Comparison of ENCODE assay signal across 10 cellular contexts in the genomic region with DNA sequence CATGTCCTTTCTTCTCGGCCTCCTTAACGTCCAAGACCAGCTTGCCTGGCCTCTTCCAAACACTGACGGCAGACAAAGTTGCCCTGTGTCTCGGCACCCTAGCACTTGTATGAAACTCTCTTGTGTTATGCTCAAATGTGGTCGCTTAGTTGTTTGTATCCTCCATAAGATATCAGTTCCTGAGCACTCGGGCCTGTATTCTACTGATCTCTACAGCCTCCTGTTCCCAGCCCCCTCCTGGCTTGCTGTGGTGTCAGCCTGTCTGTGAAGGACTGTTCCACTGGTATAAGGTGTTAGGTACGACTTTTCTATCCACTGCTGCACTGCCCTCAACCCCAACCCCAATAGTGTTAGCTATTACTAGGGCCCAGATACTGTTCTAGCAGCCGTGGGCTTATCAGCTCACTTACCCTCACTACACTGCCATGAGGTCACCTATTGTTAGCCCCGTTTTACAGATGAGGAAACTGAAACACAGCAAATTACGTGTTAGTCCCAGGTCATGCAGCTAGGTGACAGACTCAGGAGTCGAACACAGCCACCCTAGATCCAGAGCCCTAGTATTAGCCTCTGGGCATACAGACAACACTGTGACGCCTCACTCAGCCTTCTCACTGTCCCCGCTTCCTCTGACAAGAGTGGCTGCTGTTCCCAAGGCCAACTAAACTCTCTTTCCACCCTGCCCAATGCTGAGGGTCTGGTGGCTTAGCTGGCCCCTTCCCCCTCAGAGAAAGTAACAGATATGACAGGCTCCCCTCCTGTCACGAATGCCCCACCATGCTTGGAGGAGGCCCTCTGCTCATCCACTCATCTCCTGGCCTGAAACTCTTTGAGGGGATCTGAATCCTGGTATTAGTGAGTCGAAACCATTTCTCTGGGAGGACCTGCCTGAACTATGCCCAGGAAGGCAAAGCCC. TPM values are rescaled to one million over a fixed set of nuclear protein-coding genes. Genes with fewer than 3 reads are reported as not detected.
DNase-seq lines count a peak whose midpoint lies in the region; ATAC-seq lines count a peak whose summit lies in the region.
"Had no signal": no experiment of that assay in that cellular context is flagged by ENCODE, and none has a peak within 500 bp of the region (broad histone marks: within the 10 kb centered on the region; RNA-seq: fewer than 3 reads in every experiment).

No MANE protein-coding gene starts in this region.

- H3K4me3 Mint-ChIP-seq in activated CD8-positive, alpha-beta T cell treated with anti-CD3 and anti-CD28 coated beads, Interleukin-2, amount 10 ng/mL, durations not matched to agents 7 days and 5 days: peak overlapping the region; percentile 70
- H3K4me3 Mint-ChIP-seq in naive B cell: peak overlapping the region; percentile 46 to 96 (median 87)

- peaks cover 60% of the 10 kb centered on the region for H3K4me1 Mint-ChIP-seq in activated CD8-positive, alpha-beta T cell treated with anti-CD3 and anti-CD28 coated beads, Interleukin-2, amount 10 ng/mL, durations not matched to agents 7 days and 5 days (ENCODE audit: low read depth)
- H3K4me1 Mint-ChIP-seq in naive B cell: peaks cover 57 to 81% (median 67%) of the 10 kb centered on the region in 3 donors

- peak overlapping the region; percentile 98 for H3K27ac Mint-ChIP-seq in activated CD8-positive, alpha-beta T cell treated with anti-CD3 and anti-CD28 coated beads, Interleukin-2, amount 10 ng/mL, durations not matched to agents 7 days and 5 days
- H3K27ac Mint-ChIP-seq in naive B cell: peak overlapping the region; percentile 94 to 98 (median 98)

- DNase-seq in CMK (ENCODE audit: low read depth) (peak; percentile 51), naive B cell (no peak), MV-4-11 (lab: John Stamatoyannopoulos, UW) (no peak), Right ventricle myocardium superior (no peak)
- peak; percentile 28 for DNase-seq in activated CD8-positive, alpha-beta T cell treated with anti-CD3 and anti-CD28 coated beads, Interleukin-2, amount 10 ng/mL, durations not matched to agents 7 days and 5 days
- no peak for DNase-seq in central memory CD4-positive, alpha-beta T cell
- DNase-seq in stimulated activated CD4-positive, alpha-beta T cell treated with anti-CD3 and anti-CD28 coated beads, Interleukin-15, amount 100 ng/mL, for 24 hours: no peak
- DNase-seq: dermis blood vessel endothelial cell, NCI-H510A treated with DMSO at 0.1 percent for 48 hours had no signal

- peaks cover 13% of the 10 kb centered on the region for H3K36me3 Mint-ChIP-seq in activated CD8-positive, alpha-beta T cell treated with anti-CD3 and anti-CD28 coated beads, Interleukin-2, amount 10 ng/mL, durations not matched to agents 7 days and 5 days (ENCODE audit: low read depth)
- peaks cover 0 to 25% of the 10 kb centered on the region in 2 donors for H3K36me3 Mint-ChIP-seq in naive B cell

- H3K27me3 Mint-ChIP-seq in activated CD8-positive, alpha-beta T cell treated with anti-CD3 and anti-CD28 coated beads, Interleukin-2, amount 10 ng/mL, durations not matched to agents 7 days and 5 days (ENCODE audit: low read depth): no peaks in the 10 kb centered on the region
- no peaks in the 10 kb centered on the region for H3K27me3 Mint-ChIP-seq in naive B cell

- H3K9me3 Mint-ChIP-seq in activated CD8-positive, alpha-beta T cell treated with anti-CD3 and anti-CD28 coated beads, Interleukin-2, amount 10 ng/mL, durations not matched to agents 7 days and 5 days (ENCODE audit: insufficient read depth): no peaks in the 10 kb centered on the region
- H3K9me3 Mint-ChIP-seq in naive B cell: peaks cover 0 to 5% (median 0%) of the 10 kb centered on the region in 7 donors

- CTCF ChIA-PET in activated CD8-positive, alpha-beta T cell treated with anti-CD3 and anti-CD28 coated beads, Interleukin-2, amount 10 ng/mL, durations not matched to agents 7 days and 5 days (lab: Charles Lee): interaction anchor here (1.0 to 7.5 kb wide), 8 partner anchors 9 to 207 kb away, joined by 4 to 60 read pairs (median 10); no protein-coding TSS in a partner anchor

- POLR2A ChIA-PET in activated CD8-positive, alpha-beta T cell treated with anti-CD3 and anti-CD28 coated beads, Interleukin-2, amount 10 ng/mL, durations not matched to agents 7 days and 5 days (lab: Charles Lee): interaction anchor here (0.6 to 2.1 kb wide), 6 partner anchors 26 to 290 kb away, joined by 3 to 6 read pairs (median 3); partner anchors contain the start of gene ZNF652

- ATAC-seq in GM21529 (IDR thresholded peaks at IDR 0.05; ENCODE audit: unreplicated experiment): peak; percentile 26
- ATAC-seq in activated CD8-positive, alpha-beta T cell treated with anti-CD3 and anti-CD28 coated beads, Interleukin-2, amount 10 ng/mL, durations not matched to agents 7 days and 5 days: peak; percentile 44
- ATAC-seq in naive B cell (ENCODE audit: low read depth in 2 of 2): peak; percentile 9 to 13
- ATAC-seq in Right ventricle myocardium superior (ENCODE audit: poor library complexity): no peak

- intact Hi-C loops in Right ventricle myocardium superior (cut with DNase I): no loop called here

RNA-seq across cellular contexts. Expression of gene ZNF652, which starts 25.6 kb away (rescaled TPM):
- total RNA-seq in activated CD8-positive, alpha-beta T cell treated with anti-CD3 and anti-CD28 coated beads, Interleukin-2, amount 10 ng/mL, durations not matched to agents 7 days and 5 days: 10 to 100 TPM; 27.3 to 27.9 TPM
- polyA plus RNA-seq in naive B cell (ENCODE audit: low read depth in 6 of 6): 10 to 100 TPM; 16.9 to 38.2 (median 33.7) TPM
- total RNA-seq in Right ventricle myocardium superior: 18.6 TPM

RNA-seq across cellular contexts. Expression of gene PHB1, which starts 27.1 kb away (rescaled TPM):
- total RNA-seq in activated CD8-positive, alpha-beta T cell treated with anti-CD3 and anti-CD28 coated beads, Interleukin-2, amount 10 ng/mL, durations not matched to agents 7 days and 5 days: 100 to 1,000 TPM; 181 to 183 TPM
- polyA plus RNA-seq in naive B cell (ENCODE audit: low read depth in 6 of 6): 100 to 1,000 TPM; 122 to 241 (median 136) TPM
- 236 TPM for total RNA-seq in Right ventricle myocardium superior

Comparison
In these comparisons a context has a peak if more than half of its experiments do, and no peak if none do; other contexts are left out.
1. DNase-seq: peak in CMK (single experiment) and activated CD8-positive, alpha-beta T cell treated with anti-CD3 and anti-CD28 coated beads, Interleukin-2, amount 10 ng/mL, durations not matched to agents 7 days and 5 days (single experiment); none in naive B cell (single experiment), central memory CD4-positive, alpha-beta T cell (single experiment), MV-4-11 (single experiment), Right ventricle myocardium superior (single experiment) and stimulated activated CD4-positive, alpha-beta T cell treated with anti-CD3 and anti-CD28 coated beads, Interleukin-15, amount 100 ng/mL, for 24 hours (single experiment).